21 cellular contexts compared by ENCODE assay signal in genomic region chr7:12074889-12075288, GRCh38.
"Had no signal": no experiment of that assay in that cellular context is flagged by ENCODE, and none has a peak within 500 bp of the region (broad histone marks: within the 10 kb centered on the region; RNA-seq: fewer than 3 reads in every experiment).

No MANE protein-coding gene starts in this region.

- ATAC-seq: activated naive CD8-positive, alpha-beta T cell treated with anti-CD3 and anti-CD28 coated beads, Interleukin-2, amount 50 U/mL, for 24 hours; effector memory CD8-positive, alpha-beta T cell; heart left ventricle; naive thymus-derived CD4-positive, alpha-beta T cell; pancreas; psoas muscle; SK-N-SH treated with all-trans-retinoic acid at 6 μM for 48 hours; T-helper 17 cell had no signal

- H3K27ac Mint-ChIP-seq: activated naive CD8-positive, alpha-beta T cell treated with anti-CD3 and anti-CD28 coated beads, Interleukin-2, amount 50 U/mL, for 24 hours; activated T-helper 1 cell treated with anti-CD3 and anti-CD28 coated beads, Interleukin-12 subunit alpha, Interleukin-12 subunit beta, Interleukin-2, Interleukin-4 antibody, amounts not matched to agents 30 ng/mL and 10 ng/mL and 1 ng/mL, durations not matched to agents 14 hours and 24 hours and 36 hours; effector memory CD8-positive, alpha-beta T cell; naive thymus-derived CD4-positive, alpha-beta T cell; T-helper 17 cell had no signal

- H3K4me1 Mint-ChIP-seq: activated naive CD8-positive, alpha-beta T cell treated with anti-CD3 and anti-CD28 coated beads, Interleukin-2, amount 50 U/mL, for 24 hours; naive thymus-derived CD4-positive, alpha-beta T cell; T-helper 17 cell had no signal

- DNase-seq: activated gamma-delta T cell; activated naive CD4-positive, alpha-beta T cell treated with anti-CD3 and anti-CD28 coated beads, Interleukin-2, amount 50 U/mL, for 16 hours; activated naive CD8-positive, alpha-beta T cell treated with anti-CD3 and anti-CD28 coated beads, Interleukin-2, amount 50 U/mL, for 24 hours; amygdala; caudate nucleus; cortex of kidney; effector memory CD8-positive, alpha-beta T cell; foreskin fibroblast; heart left ventricle; kidney glomerular epithelial cell; left ventricle myocardium inferior; naive thymus-derived CD4-positive, alpha-beta T cell; pancreas; psoas muscle; stimulated activated CD4-positive, alpha-beta T cell treated with anti-CD3 and anti-CD28 coated beads, Interleukin-15, amount 100 ng/mL, for 24 hours; stimulated activated CD4-positive, alpha-beta T cell treated with anti-CD3 and anti-CD28 coated beads, Interleukin-2, amount 100 ng/mL, for 24 hours; stimulated activated naive CD4-positive, alpha-beta T cell treated with Interleukin-2 at 50 U/mL for 16 hours; T-helper 17 cell; T1000 had no signal

- H3K4me3 Mint-ChIP-seq: activated naive CD8-positive, alpha-beta T cell treated with anti-CD3 and anti-CD28 coated beads, Interleukin-2, amount 50 U/mL, for 24 hours; activated T-helper 1 cell treated with anti-CD3 and anti-CD28 coated beads, Interleukin-12 subunit alpha, Interleukin-12 subunit beta, Interleukin-2, Interleukin-4 antibody, amounts not matched to agents 30 ng/mL and 10 ng/mL and 1 ng/mL, durations not matched to agents 14 hours and 24 hours and 36 hours; effector memory CD8-positive, alpha-beta T cell; naive thymus-derived CD4-positive, alpha-beta T cell; T-helper 17 cell had no signal

- H3K27me3 Mint-ChIP-seq: activated naive CD8-positive, alpha-beta T cell treated with anti-CD3 and anti-CD28 coated beads, Interleukin-2, amount 50 U/mL, for 24 hours; naive thymus-derived CD4-positive, alpha-beta T cell; T-helper 17 cell had no signal
